In the genomic region with DNA sequence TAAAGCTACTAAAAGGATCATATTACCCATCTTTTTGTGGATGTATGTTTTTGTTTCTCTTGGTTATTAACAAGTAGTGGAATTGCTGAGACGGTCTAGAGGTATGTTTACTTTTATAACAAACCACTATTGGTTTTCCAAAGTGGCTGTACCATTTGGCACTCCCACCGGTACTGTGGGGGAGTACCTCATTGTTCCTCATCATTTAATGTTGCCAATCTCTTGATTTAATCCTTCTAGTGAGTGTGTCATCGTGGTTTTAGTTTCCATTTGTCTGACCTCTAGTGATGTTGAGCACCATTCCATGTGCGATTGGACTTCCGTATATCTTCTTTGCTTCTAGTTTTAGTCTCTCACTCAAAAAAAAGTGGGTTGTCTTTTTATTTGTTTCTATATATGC, we compare ENCODE assay signal across 13 cellular contexts. TPM values are rescaled to one million over a fixed set of nuclear protein-coding genes. Genes with fewer than 3 reads are reported as not detected.
A peak's percentile ranks its signal among the peaks of the same experiment; 100 is the strongest.
DNase-seq lines count a peak whose midpoint lies in the region; ATAC-seq and TF ChIP-seq lines count a peak whose summit lies in the region.
"Had no signal": no experiment of that assay in that cellular context is flagged by ENCODE, and none has a peak within 500 bp of the region (broad histone marks: within the 10 kb centered on the region; RNA-seq: fewer than 3 reads in every experiment).

No MANE protein-coding gene starts in this region.

- H3K27me3 Mint-ChIP-seq in activated T-helper 17 cell treated with anti-CD3 and anti-CD28 coated beads, Interleukin-2, amount 50 U/mL, for 72 hours: no peaks in the 10 kb centered on the region

- in situ Hi-C loops in KBM-7 (cut with MboI; ENCODE audit: low pct_unique_long_range_greater_than_20kb, low sequenced_read_pairs): no loop called here

- TF ChIP-seq CTCF in fibroblast of mammary gland (conservative IDR thresholded peaks at IDR 0.05; ENCODE audit: control insufficient read depth, insufficient read depth, low read depth, low read length): no peak

- peak; percentile 57 for ATAC-seq in activated T-helper 17 cell treated with anti-CD3 and anti-CD28 coated beads, Interleukin-2, amount 50 U/mL, for 72 hours (replicated peaks)
- no peak for ATAC-seq in GM19452 (IDR thresholded peaks at IDR 0.05; ENCODE audit: unreplicated experiment)
- ATAC-seq in HG03175 (IDR thresholded peaks at IDR 0.05; ENCODE audit: unreplicated experiment): no peak
- ATAC-seq in HG02870 (IDR thresholded peaks at IDR 0.05; ENCODE audit: unreplicated experiment): no peak
- ATAC-seq: heart left ventricle had no signal

- peaks cover 18% of the 10 kb centered on the region for H3K36me3 Mint-ChIP-seq in activated T-helper 17 cell treated with anti-CD3 and anti-CD28 coated beads, Interleukin-2, amount 50 U/mL, for 72 hours (ENCODE audit: low read depth)

- H3K27ac Mint-ChIP-seq in activated T-helper 17 cell treated with anti-CD3 and anti-CD28 coated beads, Interleukin-2, amount 50 U/mL, for 72 hours: peak overlapping the region; percentile 76
- H3K27ac Mint-ChIP-seq: mesothelial cell of epicardium; T-helper 1 cell treated with Interleukin-12 subunit alpha and Interleukin-12 subunit beta and Interleukin-4 antibody, amounts not matched to agents 30 μg/mL and 1 μg/mL, for 36 hours had no signal

- H3K4me1 Mint-ChIP-seq in activated T-helper 17 cell treated with anti-CD3 and anti-CD28 coated beads, Interleukin-2, amount 50 U/mL, for 72 hours: peaks cover 48% of the 10 kb centered on the region

- DNase-seq in AG08395 (ENCODE audit: low spot score): peak; percentile 6
- peak; percentile 17 for DNase-seq in KBM-7
- DNase-seq in fibroblast of mammary gland (ENCODE audit: low read depth): peak; percentile 61
- DNase-seq in NCI-H2107 (lab: John Stamatoyannopoulos, UW): no peak
- DNase-seq: Calu3, heart left ventricle, Right ventricle myocardium superior had no signal

- no peak overlapping the region for H3K4me3 ChIP-seq in fibroblast of mammary gland (ENCODE audit: control insufficient read depth, low read depth, low read length)
- H3K4me3 ChIP-seq: heart left ventricle had no signal

- H3K4me3 Mint-ChIP-seq in activated T-helper 17 cell treated with anti-CD3 and anti-CD28 coated beads, Interleukin-2, amount 50 U/mL, for 72 hours: no peak overlapping the region
- H3K4me3 Mint-ChIP-seq: mesothelial cell of epicardium; T-helper 1 cell treated with Interleukin-12 subunit alpha and Interleukin-12 subunit beta and Interleukin-4 antibody, amounts not matched to agents 30 μg/mL and 1 μg/mL, for 36 hours had no signal

- no peaks in the 10 kb centered on the region for H3K9me3 Mint-ChIP-seq in activated T-helper 17 cell treated with anti-CD3 and anti-CD28 coated beads, Interleukin-2, amount 50 U/mL, for 72 hours
- H3K9me3 Mint-ChIP-seq: T-helper 1 cell treated with Interleukin-12 subunit alpha and Interleukin-12 subunit beta and Interleukin-4 antibody, amounts not matched to agents 30 μg/mL and 1 μg/mL, for 36 hours had no signal

RNA-seq across cellular contexts. Expression of a gene that starts 50.4 kb away (rescaled TPM):
- 100 to 1,000 TPM in 1 of 2 donors, 10 to 100 TPM in 1; 79.6 to 114 TPM for total RNA-seq in activated T-helper 17 cell treated with anti-CD3 and anti-CD28 coated beads, Interleukin-2, amount 50 U/mL, for 72 hours
